8 cellular contexts compared by ENCODE assay signal in genomic region chr7:16801111-16801542, GRCh38.
DNase-seq lines count a peak whose midpoint lies in the region; ATAC-seq and TF ChIP-seq lines count a peak whose summit lies in the region.

No MANE protein-coding gene starts in this region.

- no peaks in the 10 kb centered on the region for H3K4me1 ChIP-seq in DOHH2 (ENCODE audit: control insufficient read depth, low read length)

- H3K36me3 ChIP-seq in DOHH2 (ENCODE audit: control insufficient read depth, low read length) = no peaks in the 10 kb centered on the region

- peaks cover 14% of the 10 kb centered on the region for H3K27me3 ChIP-seq in DOHH2 (ENCODE audit: control insufficient read depth, low read length)

- H3K4me3 ChIP-seq in DOHH2 (ENCODE audit: low read length) (no peak overlapping the region), foreskin fibroblast (ENCODE audit: low read depth in 1 of 2, low read length in 2 of 2) (no peak overlapping the region), skeletal muscle cell (ENCODE audit: low read depth, low read length) (no peak overlapping the region)

- no peaks in the 10 kb centered on the region for H3K36me3 Mint-ChIP-seq in T-helper 2 cell treated with Interferon-gamma antibody and Interleukin-4, amounts not matched to agents 5 μg/mL and 100 μg/mL, for 36 hours (ENCODE audit: low read depth)

- H3K27ac ChIP-seq in DOHH2 (ENCODE audit: low read depth, low read length) = no peak overlapping the region

- ATAC-seq in GM21619 (IDR thresholded peaks at IDR 0.05; ENCODE audit: unreplicated experiment) = peak; percentile 77

- no peak overlapping the region for H3K4me2 ChIP-seq in DOHH2 (ENCODE audit: low read length)

- no peaks in the 10 kb centered on the region for H3K79me2 ChIP-seq in DOHH2 (ENCODE audit: control insufficient read depth, low read length)

- TF ChIP-seq CTCF in DOHH2 (IDR thresholded peaks at IDR 0.05; ENCODE audit: low read depth, low read length, poor library complexity, severe bottlenecking) = peak; percentile 72
- peak; percentile 47 for TF ChIP-seq CTCF in foreskin fibroblast (IDR thresholded peaks at IDR 0.05; ENCODE audit: low read depth, low read length)

- DNase-seq in NCI-H1092 treated with DMSO at 0.1 percent for 48 hours (lab: John Stamatoyannopoulos, UW) (peak; percentile 60), SKM-1 treated with dmso at 0.1 percent for 144 hours (lab: John Stamatoyannopoulos, UW; ENCODE audit: unreplicated experiment) (peak; percentile 78), foreskin fibroblast (peak; percentile 73 to 84), skeletal muscle cell (ENCODE audit: low read depth) (peak; percentile 41)
- no peak for DNase-seq in activated CD4-positive, alpha-beta T cell treated with anti-CD3 and anti-CD28 coated beads for 4 hours
- DNase-seq in T-helper 2 cell treated with Interferon-gamma antibody and Interleukin-4, amounts not matched to agents 5 μg/mL and 100 μg/mL, for 36 hours (ENCODE audit: low spot score) = no peak

- no peaks in the 10 kb centered on the region for H3K4me1 Mint-ChIP-seq in T-helper 2 cell treated with Interferon-gamma antibody and Interleukin-4, amounts not matched to agents 5 μg/mL and 100 μg/mL, for 36 hours (ENCODE audit: low read depth)

- H3K9me2 ChIP-seq in DOHH2 (replicated peaks; ENCODE audit: control insufficient read depth, low read length) = no peaks in the 10 kb centered on the region

- H3K27ac Mint-ChIP-seq in T-helper 2 cell treated with Interferon-gamma antibody and Interleukin-4, amounts not matched to agents 5 μg/mL and 100 μg/mL, for 36 hours = no peak overlapping the region

- no peak overlapping the region for H3K4me3 Mint-ChIP-seq in T-helper 2 cell treated with Interferon-gamma antibody and Interleukin-4, amounts not matched to agents 5 μg/mL and 100 μg/mL, for 36 hours

- no peaks in the 10 kb centered on the region for H3K9me3 ChIP-seq in DOHH2 (ENCODE audit: control insufficient read depth, insufficient read depth, low read length)

- no peaks in the 10 kb centered on the region for H3F3A ChIP-seq in DOHH2 (ENCODE audit: control insufficient read depth, insufficient read depth)

- H4K20me1 ChIP-seq in DOHH2 (ENCODE audit: control insufficient read depth, insufficient read depth, low read depth, low read length) = no peaks in the 10 kb centered on the region

- H3K9me3 Mint-ChIP-seq in T-helper 2 cell treated with Interferon-gamma antibody and Interleukin-4, amounts not matched to agents 5 μg/mL and 100 μg/mL, for 36 hours = no peaks in the 10 kb centered on the region

- H3K27me3 Mint-ChIP-seq in T-helper 2 cell treated with Interferon-gamma antibody and Interleukin-4, amounts not matched to agents 5 μg/mL and 100 μg/mL, for 36 hours (ENCODE audit: low read depth) = peaks cover 10% of the 10 kb centered on the region

Comparison
In these comparisons a context has a peak if more than half of its experiments do, and no peak if none do; other contexts are left out.
1. DNase-seq: peak in NCI-H1092 treated with DMSO at 0.1 percent for 48 hours (single experiment), SKM-1 treated with dmso at 0.1 percent for 144 hours (single experiment), foreskin fibroblast (2 of 2) and skeletal muscle cell (single experiment); none in activated CD4-positive, alpha-beta T cell treated with anti-CD3 and anti-CD28 coated beads for 4 hours (0 of 2) and T-helper 2 cell treated with Interferon-gamma antibody and Interleukin-4, amounts not matched to agents 5 μg/mL and 100 μg/mL, for 36 hours (single experiment).